15 cellular contexts compared by ENCODE assay signal in the genomic region with DNA sequence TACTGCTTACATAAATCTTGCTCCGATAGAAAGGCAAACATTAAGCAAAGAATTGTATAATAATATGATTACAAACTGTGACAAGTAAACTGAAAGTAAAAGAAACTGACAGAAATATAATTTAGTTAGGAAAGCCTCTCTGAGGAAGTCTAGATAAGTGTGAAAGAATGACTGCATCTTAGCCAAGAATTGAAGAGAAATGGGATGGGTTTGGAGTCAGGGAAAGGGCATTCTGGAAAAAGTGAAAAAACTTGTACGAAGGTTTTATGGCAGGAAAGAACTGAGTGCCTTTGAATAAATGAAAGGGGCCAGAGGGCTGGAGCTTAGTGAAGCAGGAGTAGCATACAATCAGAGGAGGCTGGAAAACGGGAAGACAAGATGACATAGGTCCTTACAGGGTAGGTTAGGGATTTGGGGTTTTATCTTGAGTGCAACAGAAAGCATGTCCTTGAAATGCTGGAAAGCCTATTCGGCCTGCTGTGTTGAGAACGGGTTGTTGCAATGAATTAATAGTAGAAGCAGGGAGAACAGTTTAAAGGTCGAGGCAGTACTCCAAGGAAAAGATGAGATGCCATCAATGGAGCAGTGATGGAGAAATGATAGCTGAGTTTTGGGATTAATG.
DNase-seq lines count a peak whose midpoint lies in the region; ATAC-seq and TF ChIP-seq lines count a peak whose summit lies in the region.
"Had no signal": no experiment of that assay in that cellular context is flagged by ENCODE, and none has a peak within 500 bp of the region (broad histone marks: within the 10 kb centered on the region; RNA-seq: fewer than 3 reads in every experiment).

No MANE protein-coding gene starts in this region.

- H3K9me3 Mint-ChIP-seq in natural killer cell: peaks cover 8 to 12% of the 10 kb centered on the region in 2 donors

- no peak overlapping the region for H3K27ac ChIP-seq in PC-9
- peak overlapping the region in 8 of 12 donors; percentile 13 to 63 (median 36) for H3K27ac ChIP-seq in heart left ventricle
- peak overlapping the region in 3 of 4 donors; percentile 24 to 35 (median 34) for H3K27ac ChIP-seq in sigmoid colon
- no peak overlapping the region for H3K27ac ChIP-seq in Peyer's patch

- no TSS peak for BruUV-seq in PC-9 (replicated peaks; lab: Mats Ljungman, UMichigan)

- no peaks in the 10 kb centered on the region for H3K79me2 ChIP-seq in PC-9 (ENCODE audit: low read depth)

- H3K9me2 ChIP-seq in PC-9 (ENCODE audit: insufficient read depth): no peaks in the 10 kb centered on the region

- H3F3A ChIP-seq in PC-9 (ENCODE audit: insufficient read depth, low read depth): no peaks in the 10 kb centered on the region

- TF ChIP-seq POLR2A in heart left ventricle (IDR thresholded peaks at IDR 0.05) (no peak), sigmoid colon (IDR thresholded peaks at IDR 0.05) (no peak), Peyer's patch (IDR thresholded peaks at IDR 0.05) (no peak)

- H3K4me1 Mint-ChIP-seq in natural killer cell: no peaks in the 10 kb centered on the region

- H3K4me2 ChIP-seq in PC-9: no peak overlapping the region

- H3K36me3 ChIP-seq in PC-9 (ENCODE audit: low read depth): no peaks in the 10 kb centered on the region
- no peaks in the 10 kb centered on the region for H3K36me3 ChIP-seq in heart left ventricle
- H3K36me3 ChIP-seq in sigmoid colon: no peaks in the 10 kb centered on the region
- no peaks in the 10 kb centered on the region for H3K36me3 ChIP-seq in Peyer's patch

- CTCF ChIA-PET in PC-9 (lab: Charles Lee): no interaction called here

- H3K27me3 ChIP-seq in PC-9 (ENCODE audit: insufficient read depth, low read depth) (no peaks in the 10 kb centered on the region), heart left ventricle (no peaks in the 10 kb centered on the region), sigmoid colon (no peaks in the 10 kb centered on the region), Peyer's patch (no peaks in the 10 kb centered on the region)

- no peaks in the 10 kb centered on the region for H4K20me1 ChIP-seq in PC-9 (ENCODE audit: insufficient read depth)

- ATAC-seq in heart left ventricle: peak in 2 of 4 donors; percentile 22 to 53
- ATAC-seq in natural killer cell: no peak
- ATAC-seq: HepG2 had no signal

- H3K9me3 ChIP-seq in PC-9 (ENCODE audit: insufficient read depth, low read depth): no peaks in the 10 kb centered on the region
- no peaks in the 10 kb centered on the region for H3K9me3 ChIP-seq in heart left ventricle
- no peaks in the 10 kb centered on the region for H3K9me3 ChIP-seq in sigmoid colon
- no peaks in the 10 kb centered on the region for H3K9me3 ChIP-seq in Peyer's patch

- H3K4me1 ChIP-seq in PC-9 (replicated peaks; ENCODE audit: insufficient read depth) (no peaks in the 10 kb centered on the region), heart left ventricle (peaks cover 0 to 9% (median 0%) of the 10 kb centered on the region in 12 donors), sigmoid colon (peaks cover 0 to 7% (median 3%) of the 10 kb centered on the region in 4 donors), Peyer's patch (no peaks in the 10 kb centered on the region)

- DNase-seq in EH (ENCODE audit: low read depth) (peak; percentile 48), PC-9 (no peak), heart left ventricle (no peak), sigmoid colon (no peak), natural killer cell (no peak), Peyer's patch (no peak), NCI-H1048 (lab: John Stamatoyannopoulos, UW) (no peak)
- DNase-seq in activated CD4-positive, CD25-positive, alpha-beta regulatory T cell (lab: John Stamatoyannopoulos, UW): no peak
- DNase-seq: activated naive CD4-positive, alpha-beta T cell treated with anti-CD3 and anti-CD28 coated beads, Interleukin-2, amount 50 U/mL, for 16 hours; AML-193; Calu3; effector memory CD4-positive, alpha-beta T cell; NCI-H1092; NK-92 treated with Interleukin-12 subunit alpha and Interleukin-12 subunit beta, amount 100 ng/mL, for 24 hours had no signal

- H3K4me3 Mint-ChIP-seq in natural killer cell: no peak overlapping the region

- TF ChIP-seq CTCF in PC-9 (conservative IDR thresholded peaks at IDR 0.05) (no peak), heart left ventricle (IDR thresholded peaks at IDR 0.05) (no peak), sigmoid colon (IDR thresholded peaks at IDR 0.05) (no peak), natural killer cell (IDR thresholded peaks at IDR 0.05) (no peak), Peyer's patch (IDR thresholded peaks at IDR 0.05) (no peak)

- H3K27me3 Mint-ChIP-seq in natural killer cell (ENCODE audit: low read depth in 2 of 2): no peaks in the 10 kb centered on the region

- no peak for TF ChIP-seq EP300 in sigmoid colon (IDR thresholded peaks at IDR 0.05)

- WGBS in heart left ventricle, 4 donors: 38 to 47% (median 46%) methylated on average over 6 of the region's 6 CpGs
- 25 to 41% methylated on average over 6 of the region's 6 CpGs for WGBS in sigmoid colon, 2 donors

- no peak overlapping the region for H3K27ac Mint-ChIP-seq in natural killer cell

- H3K4me3 ChIP-seq in PC-9 (no peak overlapping the region), heart left ventricle (peak overlapping the region in 3 of 12 donors; percentile 4 to 22 (median 14)), sigmoid colon (peak overlapping the region in 1 of 4 donors; percentile 14), Peyer's patch (no peak overlapping the region)

- intact Hi-C loops in PC-9 (cut with micrococcal nuclease; ENCODE audit: unreplicated experiment) (no loop called here), heart left ventricle (cut with DNase I) (no loop called here), sigmoid colon (cut with DNase I) (no loop called here), natural killer cell (cut with micrococcal nuclease) (no loop called here)

- no peaks in the 10 kb centered on the region for H3K36me3 Mint-ChIP-seq in natural killer cell

- H2AFZ ChIP-seq in PC-9: 0 out of 2 replicates have a peak overlapping the region, but pooled peaks have one; percentile 16

- POLR2A ChIA-PET in PC-9 (lab: Charles Lee; ENCODE audit: unreplicated experiment): no interaction called here

Comparison
In these comparisons a context has a peak if more than half of its experiments do, and no peak if none do; other contexts are left out.
1. H3K27ac ChIP-seq: peak in heart left ventricle (8 of 12) and sigmoid colon (3 of 4); none in PC-9 (single experiment) and Peyer's patch (0 of 4).